6 cellular contexts compared by ENCODE assay signal in genomic region chr22:33728847-33729246, GRCh38.
"Had no signal": no experiment of that assay in that cellular context is flagged by ENCODE, and none has a peak within 500 bp of the region (broad histone marks: within the 10 kb centered on the region; RNA-seq: fewer than 3 reads in every experiment).

No MANE protein-coding gene starts in this region.

- H3K27ac ChIP-seq: HL-60, KMS-11 had no signal

- H3K9ac ChIP-seq: KMS-11 had no signal

- FAIRE-seq: HTR-8/SVneo, K562 had no signal

- H3K4me3 ChIP-seq: K562 had no signal

- DNase-seq: KBM-7, KG1 had no signal

- ATAC-seq: K562 had no signal

- H3K4me2 ChIP-seq: KMS-11 had no signal
